In genomic region chr19:47028372-47028672, GRCh38 we compare ENCODE assay signal across 20 cellular contexts. TPM values are rescaled to one million over a fixed set of nuclear protein-coding genes. Genes with fewer than 3 reads are reported as not detected.
A peak's percentile ranks its signal among the peaks of the same experiment; 100 is the strongest.
DNase-seq lines count a peak whose midpoint lies in the region; ATAC-seq and TF ChIP-seq lines count a peak whose summit lies in the region.
"Had no signal": no experiment of that assay in that cellular context is flagged by ENCODE, and none has a peak within 500 bp of the region (broad histone marks: within the 10 kb centered on the region; RNA-seq: fewer than 3 reads in every experiment).

No MANE protein-coding gene starts in this region.

- no peaks in the 10 kb centered on the region for H4K20me1 ChIP-seq in GM23338 (replicated peaks; ENCODE audit: insufficient read depth)
- no peaks in the 10 kb centered on the region for H4K20me1 ChIP-seq in Karpas-422 (ENCODE audit: insufficient read depth, low read depth, low read length)

- H3K36me3 ChIP-seq in A673 (ENCODE audit: insufficient read depth, low read length, poor library complexity, severe bottlenecking), result no peaks in the 10 kb centered on the region
- H3K36me3 ChIP-seq in GM23338 (ENCODE audit: insufficient read depth), result no peaks in the 10 kb centered on the region
- H3K36me3 ChIP-seq in iPS-15b (ENCODE audit: control insufficient read depth, insufficient read depth, low read length), result no peaks in the 10 kb centered on the region
- no peaks in the 10 kb centered on the region for H3K36me3 ChIP-seq in Karpas-422 (ENCODE audit: insufficient read depth, low read length)

- POLR2A ChIA-PET in A673 (lab: Charles Lee; ENCODE audit: low non-redundant PET), result interaction anchor here (0.6 kb wide), 1 partner anchor 217 kb away, joined by 7 read pairs; no protein-coding TSS in a partner anchor

- no peak overlapping the region for H3K9ac ChIP-seq in iPS-15b (ENCODE audit: low read depth, low read length)
- no peak overlapping the region for H3K9ac ChIP-seq in Karpas-422 (ENCODE audit: low read length)

- H3K4me1 ChIP-seq in A673 (ENCODE audit: insufficient read depth, low read length, poor library complexity, severe bottlenecking), result peaks cover 13% of the 10 kb centered on the region
- peaks cover 15% of the 10 kb centered on the region; the same call in 1 of the 2 replicates for H3K4me1 ChIP-seq in GM23338 (ENCODE audit: insufficient read depth)
- peaks cover 5% of the 10 kb centered on the region for H3K4me1 ChIP-seq in iPS-15b (ENCODE audit: control insufficient read depth, insufficient read depth, low read length)
- 0 out of 2 replicates have a peak, but pooled peaks cover 2% of the 10 kb centered on the region for H3K4me1 ChIP-seq in Karpas-422 (ENCODE audit: low read length)

- no peaks in the 10 kb centered on the region; the same call in 2 of the 3 replicates for H3K36me3 Mint-ChIP-seq in GM23338 (ENCODE audit: low read depth)
- no peaks in the 10 kb centered on the region for H3K36me3 Mint-ChIP-seq in activated CD4-positive, alpha-beta T cell treated with anti-CD3 and anti-CD28 coated beads, Interleukin-2, amount 10 ng/mL, durations not matched to agents 24 days and 14 days (ENCODE audit: low read depth)
- H3K36me3 Mint-ChIP-seq: activated naive CD8-positive, alpha-beta T cell treated with anti-CD3 and anti-CD28 coated beads, Interleukin-2, amount 10 ng/mL, durations not matched to agents 7 days and 5 days had no signal

- H3K4me3 ChIP-seq in A673 (ENCODE audit: low read depth, low read length, poor library complexity, severe bottlenecking), result peak overlapping the region; percentile 8
- peak overlapping the region; percentile 47; the same call in 1 of the 2 replicates for H3K4me3 ChIP-seq in GM23338
- H3K4me3 ChIP-seq in iPS-15b (ENCODE audit: low read depth, low read length), result peak overlapping the region; percentile 30
- no peak overlapping the region for H3K4me3 ChIP-seq in Karpas-422 (ENCODE audit: low read length)

- H3K9me2 ChIP-seq in GM23338 (ENCODE audit: insufficient read depth) (no peaks in the 10 kb centered on the region), Karpas-422 (replicated peaks; ENCODE audit: insufficient read depth, low read length) (no peaks in the 10 kb centered on the region)

- intact Hi-C loops in A673 (cut with micrococcal nuclease; ENCODE audit: unreplicated experiment), result loop anchor here (5.0 kb wide), 1 partner anchor 214 kb away; no protein-coding TSS in a partner anchor
- intact Hi-C loops in activated CD4-positive, alpha-beta T cell treated with anti-CD3 and anti-CD28 coated beads, Interleukin-2, amount 10 ng/mL, durations not matched to agents 24 days and 14 days (cut with micrococcal nuclease), result no loop called here

- H3K27me3 Mint-ChIP-seq in GM23338 (ENCODE audit: insufficient read depth, low read depth, poor library complexity), result peaks cover 35% of the 10 kb centered on the region
- peaks cover 53% of the 10 kb centered on the region for H3K27me3 Mint-ChIP-seq in activated CD4-positive, alpha-beta T cell treated with anti-CD3 and anti-CD28 coated beads, Interleukin-2, amount 10 ng/mL, durations not matched to agents 24 days and 14 days

- H3K4me3 Mint-ChIP-seq in GM23338, result no peak overlapping the region
- no peak overlapping the region for H3K4me3 Mint-ChIP-seq in activated CD4-positive, alpha-beta T cell treated with anti-CD3 and anti-CD28 coated beads, Interleukin-2, amount 10 ng/mL, durations not matched to agents 24 days and 14 days
- H3K4me3 Mint-ChIP-seq: activated naive CD8-positive, alpha-beta T cell treated with anti-CD3 and anti-CD28 coated beads, Interleukin-2, amount 10 ng/mL, durations not matched to agents 7 days and 5 days; activated T-helper 17 cell treated with anti-CD3 and anti-CD28 coated beads, Interleukin-2, amount 50 U/mL, for 72 hours; central memory CD8-positive, alpha-beta T cell; nephron had no signal

- H3K4me1 Mint-ChIP-seq in GM23338, result peaks cover 17% of the 10 kb centered on the region
- H3K4me1 Mint-ChIP-seq in activated CD4-positive, alpha-beta T cell treated with anti-CD3 and anti-CD28 coated beads, Interleukin-2, amount 10 ng/mL, durations not matched to agents 24 days and 14 days, result peaks cover 11% of the 10 kb centered on the region
- H3K4me1 Mint-ChIP-seq: activated T-helper 17 cell treated with anti-CD3 and anti-CD28 coated beads, Interleukin-2, amount 50 U/mL, for 72 hours; nephron had no signal

- no peak overlapping the region for H3K27ac Mint-ChIP-seq in GM23338
- no peak overlapping the region for H3K27ac Mint-ChIP-seq in activated CD4-positive, alpha-beta T cell treated with anti-CD3 and anti-CD28 coated beads, Interleukin-2, amount 10 ng/mL, durations not matched to agents 24 days and 14 days
- H3K27ac Mint-ChIP-seq: activated naive CD8-positive, alpha-beta T cell treated with anti-CD3 and anti-CD28 coated beads, Interleukin-2, amount 10 ng/mL, durations not matched to agents 7 days and 5 days; activated T-helper 17 cell treated with anti-CD3 and anti-CD28 coated beads, Interleukin-2, amount 50 U/mL, for 72 hours; nephron had no signal

- H3K4me2 ChIP-seq in GM23338 (peak overlapping the region; percentile 84), Karpas-422 (ENCODE audit: low read depth, low read length, poor library complexity, severe bottlenecking) (no peak overlapping the region)

- H3K27ac ChIP-seq in A673 (ENCODE audit: low read depth, low read length, poor library complexity, severe bottlenecking) (no peak overlapping the region), GM23338 (ENCODE audit: low read depth) (no peak overlapping the region), Karpas-422 (ENCODE audit: low read length) (no peak overlapping the region)

- BruUV-seq in A673 (replicated peaks; lab: Mats Ljungman, UMichigan), result no TSS peak

- H3K27me3 ChIP-seq in A673 (replicated peaks; ENCODE audit: insufficient read depth, low read depth, low read length, poor library complexity) (peaks cover 3% of the 10 kb centered on the region), GM23338 (ENCODE audit: insufficient read depth) (peaks cover 21% of the 10 kb centered on the region), iPS-15b (ENCODE audit: control insufficient read depth, insufficient read depth, low read length) (peaks cover 10% of the 10 kb centered on the region), Karpas-422 (ENCODE audit: low read length) (no peaks in the 10 kb centered on the region)

- DNase-seq in A673 (ENCODE audit: low spot score) (peak; percentile 46), GM23338 (ENCODE audit: low spot score) (peak; percentile 64), NCI-H524 (lab: John Stamatoyannopoulos, UW) (peak; percentile 20 to 73), superior temporal gyrus (ENCODE audit: extremely low spot score) (no peak), Karpas-422 (no peak)
- no peak for DNase-seq in stimulated activated CD4-positive, alpha-beta T cell treated with anti-CD3 and anti-CD28 coated beads, Interleukin-12 subunit alpha, Interleukin-12 subunit beta, amount 100 ng/mL, for 4 hours
- no peak for DNase-seq in activated CD4-positive, alpha-beta T cell treated with anti-CD3 and anti-CD28 coated beads, Interleukin-2, amount 10 ng/mL, durations not matched to agents 24 days and 14 days
- DNase-seq: activated CD4-positive, alpha-beta T cell treated with anti-CD3 and anti-CD28 coated beads for 48 hours; activated naive CD8-positive, alpha-beta T cell treated with anti-CD3 and anti-CD28 coated beads, Interleukin-2, amount 10 ng/mL, durations not matched to agents 7 days and 5 days; SIG-M5 had no signal

- H2AFZ ChIP-seq in GM23338, result peak overlapping the region; percentile 81; the same call in 1 of the 2 replicates
- H2AFZ ChIP-seq in Karpas-422 (ENCODE audit: low read length), result no peak overlapping the region

- H3K9me3 Mint-ChIP-seq in GM23338, result no peaks in the 10 kb centered on the region
- H3K9me3 Mint-ChIP-seq in activated CD4-positive, alpha-beta T cell treated with anti-CD3 and anti-CD28 coated beads, Interleukin-2, amount 10 ng/mL, durations not matched to agents 24 days and 14 days, result no peaks in the 10 kb centered on the region
- H3K9me3 Mint-ChIP-seq: activated naive CD8-positive, alpha-beta T cell treated with anti-CD3 and anti-CD28 coated beads, Interleukin-2, amount 10 ng/mL, durations not matched to agents 7 days and 5 days; activated T-helper 17 cell treated with anti-CD3 and anti-CD28 coated beads, Interleukin-2, amount 50 U/mL, for 72 hours; central memory CD8-positive, alpha-beta T cell; nephron had no signal

- H3F3A ChIP-seq in GM23338 (replicated peaks; ENCODE audit: low read depth), result 0 out of 2 replicates have a peak, but pooled peaks cover 5% of the 10 kb centered on the region

- CTCF ChIA-PET in A673 (lab: Charles Lee), result interaction anchor here (0.6 kb wide), 3 partner anchors 37 to 216 kb away, joined by 3 to 7 read pairs (median 4); no protein-coding TSS in a partner anchor

- TF ChIP-seq CTCF in A673 (conservative IDR thresholded peaks at IDR 0.05; ENCODE audit: low read depth, low read length) (no peak), GM23338 (conservative IDR thresholded peaks at IDR 0.05; ENCODE audit: low read depth in 2 of 2) (0 out of 4 replicates have a peak, but pooled peaks of 1 of the 2 experiments have one; percentile 3)

- H3K9me3 ChIP-seq in A673 (ENCODE audit: low read depth, low read length, poor library complexity, severe bottlenecking) (no peaks in the 10 kb centered on the region), iPS-15b (ENCODE audit: control insufficient read depth, insufficient read depth, low read length) (no peaks in the 10 kb centered on the region), Karpas-422 (ENCODE audit: low read length) (no peaks in the 10 kb centered on the region)

- no peaks in the 10 kb centered on the region for H3K79me2 ChIP-seq in GM23338 (replicated peaks; ENCODE audit: insufficient read depth)
- H3K79me2 ChIP-seq in Karpas-422 (ENCODE audit: low read length), result no peaks in the 10 kb centered on the region

- peak; percentile 53 for ATAC-seq in GM23338
- ATAC-seq: activated T-helper 17 cell treated with anti-CD3 and anti-CD28 coated beads, Interleukin-2, amount 50 U/mL, for 72 hours; HepG2; Panc1 had no signal

RNA-seq across cellular contexts. Expression of gene NPAS1, which starts 8.7 kb away (rescaled TPM):
- 2.1 and 2.4 TPM in 2 replicates for total RNA-seq in A673 (2021)
- 5.0 and 5.6 TPM in 2 replicates for total RNA-seq in GM23338 (2014; rRNA removed; shearing (Covaris generic))
- polyA plus RNA-seq in GM23338 (2016; fragmentation: Nextera tagmentation; extraction: Ambion mirVana), result 9.7 and 9.8 TPM in 2 replicates
- total RNA-seq in Karpas-422 (2014; rRNA removed; shearing (Covaris generic); ENCODE audit: low replicate concordance), result 4.8 and 5.7 TPM in 2 replicates
- total RNA-seq in activated CD4-positive, alpha-beta T cell treated with anti-CD3 and anti-CD28 coated beads, Interleukin-2, amount 10 ng/mL, durations not matched to agents 24 days and 14 days, result 0.21 and 0.47 TPM in 2 replicates
- total RNA-seq: dermis microvascular lymphatic vessel endothelial cell; liver; T-helper 1 cell treated with Interleukin-12 subunit alpha and Interleukin-12 subunit beta and Interleukin-4 antibody, amounts not matched to agents 30 ng/mL and 1 ng/mL, for 36 hours; ureter had no signal

RNA-seq across cellular contexts. Expression of gene TMEM160, which starts 20.1 kb away (rescaled TPM):
- 30.1 and 41.8 TPM in 2 replicates for total RNA-seq in A673 (2021)
- total RNA-seq in GM23338 (2014; rRNA removed; shearing (Covaris generic)), result 53.0 and 60.4 TPM in 2 replicates
- polyA plus RNA-seq in GM23338 (2016; fragmentation: Nextera tagmentation; extraction: Ambion mirVana), result 251 and 255 TPM in 2 replicates
- total RNA-seq in Karpas-422 (2014; rRNA removed; shearing (Covaris generic); ENCODE audit: low replicate concordance), result 35.8 and 67.5 TPM in 2 replicates
- 53.6 and 56.7 TPM in 2 replicates for total RNA-seq in activated CD4-positive, alpha-beta T cell treated with anti-CD3 and anti-CD28 coated beads, Interleukin-2, amount 10 ng/mL, durations not matched to agents 24 days and 14 days

Comparison
In these comparisons a context has a peak if more than half of its experiments do, and no peak if none do; other contexts are left out.
1. DNase-seq: peak in A673 (single experiment), GM23338 (single experiment) and NCI-H524 (2 of 2); none in stimulated activated CD4-positive, alpha-beta T cell treated with anti-CD3 and anti-CD28 coated beads, Interleukin-12 subunit alpha, Interleukin-12 subunit beta, amount 100 ng/mL, for 4 hours (single experiment), superior temporal gyrus (single experiment), Karpas-422 (single experiment) and activated CD4-positive, alpha-beta T cell treated with anti-CD3 and anti-CD28 coated beads, Interleukin-2, amount 10 ng/mL, durations not matched to agents 24 days and 14 days (single experiment).